Comparison of ENCODE assay signal across 39 cellular contexts in genomic region chr18:10138719-10139118, GRCh38.
"Had no signal": no experiment of that assay in that cellular context is flagged by ENCODE, and none has a peak within 500 bp of the region (broad histone marks: within the 10 kb centered on the region; RNA-seq: fewer than 3 reads in every experiment).

No MANE protein-coding gene starts in this region.

- H3K27me3 ChIP-seq: cardiac muscle cell, MG63 had no signal

- H3K36me3 ChIP-seq: cardiac muscle cell, MG63 had no signal

- DNase-seq: activated B cell treated with CpG ODN at 0.5 μM for 24 hours; activated CD4-positive, alpha-beta memory T cell treated with anti-CD3 and anti-CD28 coated beads for 36 hours; activated CD4-positive, alpha-beta T cell treated with anti-CD3 and anti-CD28 coated beads for 4 hours; activated CD4-positive, alpha-beta T cell treated with anti-CD3 and anti-CD28 coated beads, Interleukin-2, amount 50 U/mL, for 1 hour; activated CD4-positive, CD25-positive, alpha-beta regulatory T cell treated with anti-CD3 and anti-CD28 coated beads, Interleukin-2, amount 50 U/mL, for 72 hours; activated CD8-positive, alpha-beta memory T cell treated with anti-CD3 and anti-CD28 coated beads, Interleukin-2, amount 50 U/mL, for 4 hours; activated effector memory CD4-positive, alpha-beta T cell treated with anti-CD3 and anti-CD28 coated beads, Interleukin-2, amount 50 U/mL, for 16 hours; activated naive CD4-positive, alpha-beta T cell; activated naive CD4-positive, alpha-beta T cell treated with anti-CD3 and anti-CD28 coated beads, Interleukin-2, amount 50 U/mL, for 16 hours; activated naive CD8-positive, alpha-beta T cell treated with anti-CD3 and anti-CD28 coated beads for 36 hours; activated T-cell treated with anti-CD3 and anti-CD28 coated beads for 4 hours; activated T-cell treated with anti-CD3 and anti-CD28 coated beads, Interleukin-2, amount 50 U/mL, for 48 hours; amniotic stem cell; aorta; Kasumi-1; KG1; MG63; NCI-H1048; NCI-H1105 treated with DMSO at 0.1 percent for 48 hours; NCI-H1436; NCI-H1694; NCI-H1930; NCI-H2081 treated with DMSO at 0.1 percent for 48 hours; NCI-H345; NCI-H510A; NCI-H526; NCI-H748 treated with DMSO at 0.1 percent for 48 hours; NK-92 treated with Interleukin-12 subunit alpha and Interleukin-12 subunit beta, amount 100 ng/mL, for 24 hours; PC-3; SIG-M5; SW 1271; T-helper 1 cell; T-helper 2 cell; T-helper 9 cell had no signal

- H3K27ac ChIP-seq: cardiac muscle cell, RWPE1, VCaP had no signal

- H3K4me1 Mint-ChIP-seq: activated B cell treated with CpG ODN at 0.5 μM for 24 hours had no signal

- H3K4me3 Mint-ChIP-seq: activated B cell treated with CpG ODN at 0.5 μM for 24 hours; activated CD4-positive, alpha-beta memory T cell treated with anti-CD3 and anti-CD28 coated beads for 36 hours; activated naive CD8-positive, alpha-beta T cell treated with anti-CD3 and anti-CD28 coated beads for 36 hours had no signal

- H3K4me3 ChIP-seq: cardiac muscle cell, MG63 had no signal

- H3K9me3 Mint-ChIP-seq: activated B cell treated with CpG ODN at 0.5 μM for 24 hours; activated CD4-positive, alpha-beta memory T cell treated with anti-CD3 and anti-CD28 coated beads for 36 hours; activated naive CD8-positive, alpha-beta T cell treated with anti-CD3 and anti-CD28 coated beads for 36 hours had no signal

- H3K9me3 ChIP-seq: MG63 had no signal

- ATAC-seq: PC-3, Right ventricle myocardium inferior had no signal

- FAIRE-seq: RCC 7860 had no signal

- H3K36me3 Mint-ChIP-seq: activated CD4-positive, alpha-beta memory T cell treated with anti-CD3 and anti-CD28 coated beads for 36 hours; activated naive CD8-positive, alpha-beta T cell treated with anti-CD3 and anti-CD28 coated beads for 36 hours had no signal

- H3K27ac Mint-ChIP-seq: activated B cell treated with CpG ODN at 0.5 μM for 24 hours; activated CD4-positive, alpha-beta memory T cell treated with anti-CD3 and anti-CD28 coated beads for 36 hours; activated naive CD8-positive, alpha-beta T cell treated with anti-CD3 and anti-CD28 coated beads for 36 hours had no signal
